ENCODE assay signal across 11 cellular contexts in the genomic region with DNA sequence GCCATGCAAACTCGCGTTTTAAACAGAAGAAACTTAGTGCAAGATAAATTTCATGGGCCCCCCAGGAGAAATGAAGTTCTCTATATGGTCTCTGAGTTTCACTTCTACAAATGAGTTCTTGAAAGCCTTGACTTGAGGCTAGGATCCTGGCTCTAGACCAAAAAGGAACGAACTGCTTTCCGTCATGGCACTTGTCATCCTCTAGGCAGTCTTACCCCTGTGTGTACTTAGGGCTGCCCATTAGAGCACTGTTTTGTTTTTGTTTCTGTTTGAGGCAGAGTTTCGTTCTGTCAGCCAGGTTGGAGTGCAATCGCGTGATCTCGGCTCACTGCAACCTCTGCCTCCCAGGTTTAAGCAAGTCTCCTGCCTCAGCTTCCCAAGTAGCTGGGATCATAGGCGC. TPM values are rescaled to one million over a fixed set of nuclear protein-coding genes. Genes with fewer than 3 reads are reported as not detected.
A peak's percentile ranks its signal among the peaks of the same experiment; 100 is the strongest.
DNase-seq lines count a peak whose midpoint lies in the region; ATAC-seq and TF ChIP-seq lines count a peak whose summit lies in the region.
"Had no signal": no experiment of that assay in that cellular context is flagged by ENCODE, and none has a peak within 500 bp of the region (broad histone marks: within the 10 kb centered on the region; RNA-seq: fewer than 3 reads in every experiment).

No MANE protein-coding gene starts in this region.

- no peak for TF ChIP-seq CTCF in activated CD8-positive, alpha-beta T cell treated with anti-CD3 and anti-CD28 coated beads for 36 hours (IDR thresholded peaks at IDR 0.05)
- no peak for TF ChIP-seq CTCF in dorsolateral prefrontal cortex (IDR thresholded peaks at IDR 0.05 in 54 of 56, conservative IDR thresholded peaks at IDR 0.05 in 2 of 56; ENCODE audit: low read depth in 1 of 56, partially characterized antibody in 56 of 56)

- H3K27me3 ChIP-seq in dorsolateral prefrontal cortex, result no peaks in the 10 kb centered on the region

- peaks cover 11% of the 10 kb centered on the region for H3K4me1 Mint-ChIP-seq in activated T-cell treated with anti-CD3 and anti-CD28 coated beads, Interleukin-2, amount 50 U/mL, for 72 hours (ENCODE audit: low read depth)
- H3K4me1 Mint-ChIP-seq in stimulated activated memory B cell treated with anti-CD40 and anti-IgM and Interleukin-4, amounts not matched to agents 10 μg/mL and 1 μg/mL and 100 μg/mL, for 72 hours, result peaks cover 45% of the 10 kb centered on the region
- H3K4me1 Mint-ChIP-seq in activated CD8-positive, alpha-beta T cell treated with anti-CD3 and anti-CD28 coated beads for 36 hours (ENCODE audit: low read depth), result peaks cover 10% of the 10 kb centered on the region

- peaks cover 15 to 25% of the 10 kb centered on the region in 2 donors for H3K36me3 Mint-ChIP-seq in activated T-cell treated with anti-CD3 and anti-CD28 coated beads, Interleukin-2, amount 50 U/mL, for 72 hours (ENCODE audit: insufficient read depth in 2 of 2)
- peaks cover 37% of the 10 kb centered on the region for H3K36me3 Mint-ChIP-seq in stimulated activated memory B cell treated with anti-CD40 and anti-IgM and Interleukin-4, amounts not matched to agents 10 μg/mL and 1 μg/mL and 100 μg/mL, for 72 hours
- H3K36me3 Mint-ChIP-seq in activated CD8-positive, alpha-beta T cell treated with anti-CD3 and anti-CD28 coated beads for 36 hours (ENCODE audit: low read depth), result peaks cover 48% of the 10 kb centered on the region

- peak overlapping the region in 5 of 59 donors; percentile 6 to 22 (median 16) for H3K27ac ChIP-seq in dorsolateral prefrontal cortex

- POLR2A ChIA-PET in activated CD8-positive, alpha-beta T cell treated with anti-CD3 and anti-CD28 coated beads for 36 hours (lab: Charles Lee), result interaction anchor here (2.4 kb wide), 1 partner anchor 10 kb away, joined by 7 read pairs; no protein-coding TSS in a partner anchor

- CTCF ChIA-PET in activated CD8-positive, alpha-beta T cell treated with anti-CD3 and anti-CD28 coated beads for 36 hours (lab: Charles Lee), result no interaction called here

- no peaks in the 10 kb centered on the region for H3K9me3 Mint-ChIP-seq in activated T-cell treated with anti-CD3 and anti-CD28 coated beads, Interleukin-2, amount 50 U/mL, for 72 hours
- no peaks in the 10 kb centered on the region for H3K9me3 Mint-ChIP-seq in stimulated activated memory B cell treated with anti-CD40 and anti-IgM and Interleukin-4, amounts not matched to agents 10 μg/mL and 1 μg/mL and 100 μg/mL, for 72 hours
- H3K9me3 Mint-ChIP-seq in activated CD8-positive, alpha-beta T cell treated with anti-CD3 and anti-CD28 coated beads for 36 hours, result no peaks in the 10 kb centered on the region
- H3K9me3 Mint-ChIP-seq: stimulated activated naive CD8-positive, alpha-beta T cell treated with anti-CD3 and anti-CD28 coated beads, Interleukin-15, Interleukin-2, amounts not matched to agents 100 ng/mL and 50 ng/mL, for 24 hours had no signal

- no peak overlapping the region for H3K4me3 ChIP-seq in dorsolateral prefrontal cortex

- no peak overlapping the region for H3K4me3 Mint-ChIP-seq in activated T-cell treated with anti-CD3 and anti-CD28 coated beads, Interleukin-2, amount 50 U/mL, for 72 hours
- peak overlapping the region; percentile 40 for H3K4me3 Mint-ChIP-seq in stimulated activated memory B cell treated with anti-CD40 and anti-IgM and Interleukin-4, amounts not matched to agents 10 μg/mL and 1 μg/mL and 100 μg/mL, for 72 hours
- no peak overlapping the region for H3K4me3 Mint-ChIP-seq in activated CD8-positive, alpha-beta T cell treated with anti-CD3 and anti-CD28 coated beads for 36 hours
- H3K4me3 Mint-ChIP-seq: stimulated activated naive CD8-positive, alpha-beta T cell treated with anti-CD3 and anti-CD28 coated beads, Interleukin-15, Interleukin-2, amounts not matched to agents 100 ng/mL and 50 ng/mL, for 24 hours had no signal

- ATAC-seq in activated T-cell treated with anti-CD3 and anti-CD28 coated beads, Interleukin-2, amount 50 U/mL, for 72 hours (replicated peaks in 1 of 2), result no peak
- peak; percentile 91 for ATAC-seq in HG02642 (IDR thresholded peaks at IDR 0.05; ENCODE audit: poor library complexity, unreplicated experiment)
- ATAC-seq in stimulated activated memory B cell treated with anti-CD40 and anti-IgM and Interleukin-4, amounts not matched to agents 10 μg/mL and 1 μg/mL and 100 μg/mL, for 72 hours, result peak; percentile 99
- ATAC-seq in activated CD8-positive, alpha-beta T cell treated with anti-CD3 and anti-CD28 coated beads for 36 hours, result no peak

- DNase-seq in activated T-cell treated with anti-CD3 and anti-CD28 coated beads, Interleukin-2, amount 50 U/mL, for 72 hours, result no peak
- DNase-seq in activated T-cell treated with anti-CD3 and anti-CD28 coated beads, Interleukin-2, amount 50 U/mL, for 1 hour, result no peak
- DNase-seq in KG1 (lab: John Stamatoyannopoulos, UW), result peak; percentile 3
- no peak for DNase-seq in cerebellum (ENCODE audit: low spot score)
- DNase-seq in activated CD8-positive, alpha-beta T cell treated with anti-CD3 and anti-CD28 coated beads for 36 hours, result no peak
- no peak for DNase-seq in dorsolateral prefrontal cortex
- DNase-seq: hypothalamus, NCI-H1105 had no signal

- H3K27ac Mint-ChIP-seq in activated T-cell treated with anti-CD3 and anti-CD28 coated beads, Interleukin-2, amount 50 U/mL, for 72 hours, result peak overlapping the region; percentile 28
- peak overlapping the region; percentile 73 for H3K27ac Mint-ChIP-seq in stimulated activated memory B cell treated with anti-CD40 and anti-IgM and Interleukin-4, amounts not matched to agents 10 μg/mL and 1 μg/mL and 100 μg/mL, for 72 hours
- no peak overlapping the region for H3K27ac Mint-ChIP-seq in activated CD8-positive, alpha-beta T cell treated with anti-CD3 and anti-CD28 coated beads for 36 hours
- H3K27ac Mint-ChIP-seq: stimulated activated naive CD8-positive, alpha-beta T cell treated with anti-CD3 and anti-CD28 coated beads, Interleukin-15, Interleukin-2, amounts not matched to agents 100 ng/mL and 50 ng/mL, for 24 hours had no signal

- H3K27me3 Mint-ChIP-seq in activated T-cell treated with anti-CD3 and anti-CD28 coated beads, Interleukin-2, amount 50 U/mL, for 72 hours (ENCODE audit: low read depth), result no peaks in the 10 kb centered on the region
- H3K27me3 Mint-ChIP-seq in stimulated activated memory B cell treated with anti-CD40 and anti-IgM and Interleukin-4, amounts not matched to agents 10 μg/mL and 1 μg/mL and 100 μg/mL, for 72 hours, result no peaks in the 10 kb centered on the region
- no peaks in the 10 kb centered on the region for H3K27me3 Mint-ChIP-seq in activated CD8-positive, alpha-beta T cell treated with anti-CD3 and anti-CD28 coated beads for 36 hours
- H3K27me3 Mint-ChIP-seq: stimulated activated naive CD8-positive, alpha-beta T cell treated with anti-CD3 and anti-CD28 coated beads, Interleukin-15, Interleukin-2, amounts not matched to agents 100 ng/mL and 50 ng/mL, for 24 hours had no signal

- intact Hi-C loops in activated CD8-positive, alpha-beta T cell treated with anti-CD3 and anti-CD28 coated beads for 36 hours (cut with micrococcal nuclease), result no loop called here
- intact Hi-C loops in dorsolateral prefrontal cortex (cut with DNase I), result no loop called here

RNA-seq across cellular contexts. Expression of a gene that starts 29.0 kb away (rescaled TPM):
- 10 to 100 TPM; 86.3 to 97.0 TPM for total RNA-seq in activated T-cell treated with anti-CD3 and anti-CD28 coated beads, Interleukin-2, amount 50 U/mL, for 72 hours
- 45.0 TPM for total RNA-seq in cerebellum
- 10 to 100 TPM; 94.6 to 96.2 TPM for total RNA-seq in activated CD8-positive, alpha-beta T cell treated with anti-CD3 and anti-CD28 coated beads for 36 hours
- 10 to 100 TPM; 40.7 to 76.3 (median 56.4) TPM for total RNA-seq in dorsolateral prefrontal cortex

RNA-seq across cellular contexts. Expression of a gene that starts 38.5 kb away (rescaled TPM):
- total RNA-seq in activated T-cell treated with anti-CD3 and anti-CD28 coated beads, Interleukin-2, amount 50 U/mL, for 72 hours, result 10 to 100 TPM; 36.2 to 36.5 TPM
- total RNA-seq in cerebellum (27.9 TPM), dorsolateral prefrontal cortex (10 to 100 TPM; 30.7 to 56.7 (median 40.1) TPM)
- total RNA-seq in activated CD8-positive, alpha-beta T cell treated with anti-CD3 and anti-CD28 coated beads for 36 hours, result 10 to 100 TPM; 22.4 to 22.9 TPM

Comparison
In these comparisons a context has a peak if more than half of its experiments do, and no peak if none do; other contexts are left out.
1. ATAC-seq: peak in HG02642 (single experiment) and stimulated activated memory B cell treated with anti-CD40 and anti-IgM and Interleukin-4, amounts not matched to agents 10 μg/mL and 1 μg/mL and 100 μg/mL, for 72 hours (single experiment); none in activated T-cell treated with anti-CD3 and anti-CD28 coated beads, Interleukin-2, amount 50 U/mL, for 72 hours (0 of 2) and activated CD8-positive, alpha-beta T cell treated with anti-CD3 and anti-CD28 coated beads for 36 hours (single experiment).